ENCODE assay signal across 19 cellular contexts in genomic region chr10:72099054-72099921, GRCh38. TPM values are rescaled to one million over a fixed set of nuclear protein-coding genes. Genes with fewer than 3 reads are reported as not detected.
A peak's percentile ranks its signal among the peaks of the same experiment; 100 is the strongest.
DNase-seq lines count a peak whose midpoint lies in the region; ATAC-seq, FAIRE-seq and TF ChIP-seq lines count a peak whose summit lies in the region.
"Had no signal": no experiment of that assay in that cellular context is flagged by ENCODE, and none has a peak within 500 bp of the region (broad histone marks: within the 10 kb centered on the region; RNA-seq: fewer than 3 reads in every experiment).

No MANE protein-coding gene starts in this region.

- no peak overlapping the region for H3K4me2 ChIP-seq in IMR-90 (ENCODE audit: low read depth, low read length)

- H3K36me3 ChIP-seq in IMR-90 (ENCODE audit: control insufficient read depth, insufficient read depth, low read length) (peaks cover 4% of the 10 kb centered on the region; the same call in 1 of the 2 replicates), small intestine (ENCODE audit: control insufficient read depth in 2 of 2, insufficient read depth in 2 of 2, low read length in 2 of 2) (no peaks in the 10 kb centered on the region)

- H4K5ac ChIP-seq in IMR-90 (ENCODE audit: low read depth, low read length): no peak overlapping the region

- no peak overlapping the region for H4K8ac ChIP-seq in IMR-90 (ENCODE audit: low read depth in 2 of 2, low read length in 2 of 2)

- peak overlapping the region; percentile 66 for H2AK5ac ChIP-seq in IMR-90 (ENCODE audit: low read depth, low read length)

- peak overlapping the region; percentile 27; the same call in 1 of the 2 replicates for H2BK20ac ChIP-seq in IMR-90 (ENCODE audit: low read depth, low read length)

- no peak overlapping the region for H4K91ac ChIP-seq in IMR-90 (ENCODE audit: insufficient read depth, low read depth, low read length)

- H2BK5ac ChIP-seq in IMR-90 (ENCODE audit: low read depth, low read length, poor library complexity, severe bottlenecking): no peak overlapping the region

- no TSS peak for BruUV-seq in IMR-90 (replicated peaks; lab: Mats Ljungman, UMichigan)

- in situ Hi-C loops in IMR-90 (cut with MboI; ENCODE audit: low sequenced_read_pairs): no loop called here

- DNase-seq in IMR-90: peak; percentile 7
- peak; percentile 36 for DNase-seq in fibroblast of villous mesenchyme (ENCODE audit: low read depth)
- DNase-seq in small intestine: peak; percentile 79
- no peak for DNase-seq in H54 (ENCODE audit: insufficient read length, low spot score)
- DNase-seq in SW480 (ENCODE audit: low spot score): no peak
- no peak for DNase-seq in SIG-M5 treated with dmso at 0.1 percent for 504 hours (lab: John Stamatoyannopoulos, UW; ENCODE audit: unreplicated experiment)
- DNase-seq: activated naive CD4-positive, alpha-beta T cell treated with anti-CD3 and anti-CD28 coated beads for 36 hours; DMS 273 treated with DMSO at 0.1 percent for 48 hours; gastrocnemius medialis; NCI-H1436 treated with DMSO at 0.1 percent for 48 hours; stimulated activated CD8-positive, alpha-beta memory T cell treated with anti-CD3 and anti-CD28 coated beads, Interleukin-4, amount 100 ng/mL, for 48 hours; testis had no signal

- no peak overlapping the region for H3K23ac ChIP-seq in IMR-90 (ENCODE audit: low read depth, low read length)

- H3K9me1 ChIP-seq in IMR-90 (ENCODE audit: insufficient read depth, low read length): peaks cover 3% of the 10 kb centered on the region; the same call in 1 of the 2 replicates

- H2BK15ac ChIP-seq in IMR-90 (ENCODE audit: low read depth, low read length): no peak overlapping the region

- H3K27ac ChIP-seq in IMR-90 (ENCODE audit: insufficient read depth, low read length): no peak overlapping the region
- peak overlapping the region; percentile 96 for H3K27ac ChIP-seq in VCaP
- H3K27ac ChIP-seq in small intestine (ENCODE audit: low read depth in 1 of 2, low read length in 1 of 2): peak overlapping the region; percentile 78 to 93
- H3K27ac ChIP-seq: coronary artery, gastrocnemius medialis, parathyroid adenoma had no signal

- WGBS in IMR-90 (ENCODE audit: extremely low coverage in 2 of 2, insufficient read length in 1 of 2), 2 experiments: 94% methylated on average over 3 of the region's 15 CpGs; no CpG with 5 or more reads in 1 of the 2 experiments
- WGBS in small intestine, 3 donors: 77 to 89% (median 86%) methylated on average over 15 of the region's 15 CpGs

- H2BK120ac ChIP-seq in IMR-90 (ENCODE audit: low read depth, low read length): no peak overlapping the region

- H3K4me3 ChIP-seq in IMR-90 (ENCODE audit: insufficient read depth, low read depth, low read length) (no peak overlapping the region), fibroblast of villous mesenchyme (ENCODE audit: low read depth, low read length) (no peak overlapping the region), small intestine (ENCODE audit: low read depth in 1 of 2, low read length in 2 of 2) (no peak overlapping the region)
- H3K4me3 ChIP-seq: coronary artery, gastrocnemius medialis, testis had no signal

- no peak overlapping the region for H3K18ac ChIP-seq in IMR-90 (ENCODE audit: low read depth, low read length)

- intact Hi-C loops in IMR-90 (cut with micrococcal nuclease): no loop called here

- no peak for TF ChIP-seq POLR2A in IMR-90 (IDR thresholded peaks at IDR 0.05; ENCODE audit: low read depth, low read length)
- TF ChIP-seq POLR2A in H54 (IDR thresholded peaks at IDR 0.05; ENCODE audit: low read depth, low read length): no peak

- H3K56ac ChIP-seq in IMR-90 (ENCODE audit: extremely low read depth, insufficient read depth, low read length): no peak overlapping the region

- TF ChIP-seq CTCF in IMR-90 (conservative IDR thresholded peaks at IDR 0.05; ENCODE audit: low read depth, low read length): no peak
- TF ChIP-seq CTCF in VCaP (conservative IDR thresholded peaks at IDR 0.05): no peak
- no peak for TF ChIP-seq CTCF in fibroblast of villous mesenchyme (IDR thresholded peaks at IDR 0.05; ENCODE audit: insufficient read depth, low read depth, low read length)

- CTCF ChIA-PET in IMR-90 (lab: Yijun Ruan, JAX): interaction anchor here (1.2 kb wide), 1 partner anchor 51 kb away, joined by 3 read pairs; no protein-coding TSS in a partner anchor

- H2AFZ ChIP-seq in IMR-90 (replicated peaks; ENCODE audit: low read length, poor library complexity): no peak overlapping the region
- H2AFZ ChIP-seq: parathyroid adenoma had no signal

- dilution Hi-C loops in IMR-90 (cut with HindIII; ENCODE audit: low sequenced_read_pairs, unreplicated experiment): no loop called here

- H3K9me3 ChIP-seq in IMR-90 (ENCODE audit: control insufficient read depth, insufficient read depth, low read length) (no peaks in the 10 kb centered on the region), small intestine (ENCODE audit: control insufficient read depth, low read depth) (no peaks in the 10 kb centered on the region)
- H3K9me3 ChIP-seq: gastrocnemius medialis, testis had no signal

- no peak overlapping the region for H3K4ac ChIP-seq in IMR-90 (ENCODE audit: low read depth, low read length)

- FAIRE-seq in small intestine (lab: Jason Lieb, UNC): no peak
- FAIRE-seq in H54 (lab: Jason Lieb, UNC): no peak
- FAIRE-seq: endothelial cell of umbilical vein, G401.6, HTR-8/SVneo, TTC549 had no signal

- H3K79me1 ChIP-seq in IMR-90 (ENCODE audit: low read depth in 1 of 2, low read length in 2 of 2): no peaks in the 10 kb centered on the region

- H3K14ac ChIP-seq in IMR-90 (replicated peaks; ENCODE audit: low read depth, low read length): no peak overlapping the region; the same call in 1 of the 2 replicates

- POLR2A ChIA-PET in IMR-90 (lab: Charles Lee; ENCODE audit: unreplicated experiment): no interaction called here

- H3K27me3 ChIP-seq in IMR-90 (ENCODE audit: control insufficient read depth, insufficient read depth, low read length): no peaks in the 10 kb centered on the region
- H3K27me3 ChIP-seq in small intestine (ENCODE audit: control insufficient read depth in 2 of 2, insufficient read depth in 2 of 2, low read length in 2 of 2): no peaks in the 10 kb centered on the region
- H3K27me3 ChIP-seq: gastrocnemius medialis, testis had no signal

- ATAC-seq in IMR-90 (ENCODE audit: low read depth): no peak
- ATAC-seq: gastrocnemius medialis had no signal

- peaks cover 11% of the 10 kb centered on the region for H3K4me1 ChIP-seq in IMR-90 (ENCODE audit: control insufficient read depth, insufficient read depth, low read length)
- peaks cover 3 to 5% of the 10 kb centered on the region in 2 donors for H3K4me1 ChIP-seq in small intestine (ENCODE audit: control insufficient read depth in 2 of 2, insufficient read depth in 1 of 2, low read depth in 1 of 2, low read length in 1 of 2)
- H3K4me1 ChIP-seq: gastrocnemius medialis had no signal

- peaks cover 10% of the 10 kb centered on the region; the same call in 1 of the 2 replicates for H4K20me1 ChIP-seq in IMR-90 (ENCODE audit: insufficient read depth, low read length)

- H3K9ac ChIP-seq in IMR-90 (ENCODE audit: low read depth, low read length): no peak overlapping the region
- H3K9ac ChIP-seq: parathyroid adenoma had no signal

- H2AK9ac ChIP-seq in IMR-90 (replicated peaks; ENCODE audit: low read depth, low read length, poor library complexity): no peak overlapping the region

- TF ChIP-seq RAD21 in IMR-90 (IDR thresholded peaks at IDR 0.05; ENCODE audit: low read length): no peak

TF ChIP-seq in IMR-90, 13 proteins besides CTCF, POLR2A, EP300 and RAD21:
- TF ChIP-seq BHLHE40 (IDR thresholded peaks at IDR 0.05; ENCODE audit: low read depth, low read length): no peak
- TF ChIP-seq CHD1 (IDR thresholded peaks at IDR 0.05; ENCODE audit: low read depth, low read length): no peak
- no peak for TF ChIP-seq USF2 (IDR thresholded peaks at IDR 0.05; ENCODE audit: low read depth, low read length)
- no peak for TF ChIP-seq ELK1 (IDR thresholded peaks at IDR 0.05; ENCODE audit: borderline replicate concordance, low read depth, low read length)
- no peak for TF ChIP-seq RCOR1 (IDR thresholded peaks at IDR 0.05; ENCODE audit: insufficient replicate concordance, low read length)
- TF ChIP-seq SMC3 (IDR thresholded peaks at IDR 0.05; ENCODE audit: low read depth, low read length): no peak
- no peak for TF ChIP-seq NFE2L2 (IDR thresholded peaks at IDR 0.05; ENCODE audit: low read depth, low read length)
- TF ChIP-seq MXI1 (IDR thresholded peaks at IDR 0.05; ENCODE audit: borderline replicate concordance, low read depth, low read length): no peak
- TF ChIP-seq MAZ (IDR thresholded peaks at IDR 0.05; ENCODE audit: borderline replicate concordance, low read depth, low read length): no peak
- no peak for TF ChIP-seq CEBPB (IDR thresholded peaks at IDR 0.05; ENCODE audit: low read depth, low read length)
- TF ChIP-seq MAFK (IDR thresholded peaks at IDR 0.05; ENCODE audit: low read depth, low read length): no peak
- no peak for TF ChIP-seq FOS (IDR thresholded peaks at IDR 0.05; ENCODE audit: low read depth, low read length)
- no peak for TF ChIP-seq RFX5 (IDR thresholded peaks at IDR 0.05; ENCODE audit: low read depth, low read length)

RNA-seq across cellular contexts. Expression of gene SPOCK2, which starts 10.9 kb away (rescaled TPM):
- total RNA-seq in IMR-90 (2012; rRNA removed) (not detected in 2 replicates), fibroblast of villous mesenchyme (under 0.01 TPM in 1 of 2 replicates, not detected in the other)
- polyA plus RNA-seq in IMR-90 (2012; rRNA removed) (0.02 TPM in 1 of 2 replicates, not detected in the other), small intestine (10 to 100 TPM in 1 of 3 donors, 1 to 10 TPM in 2; 1.6 to 24.2 (median 2.2) TPM)
- 0.04 TPM in 1 of 2 replicates, not detected in the other for polyA plus RNA-seq in IMR-90 (2012; cell fraction: cytosol; rRNA removed)
- polyA plus RNA-seq in IMR-90 (2012; cell fraction: nucleus; rRNA removed; ENCODE audit: low replicate concordance): 0.23 and 0.36 TPM in 2 replicates

Comparison
In these comparisons a context has a peak if more than half of its experiments do, and no peak if none do; other contexts are left out.
1. DNase-seq: peak in IMR-90 (single experiment), fibroblast of villous mesenchyme (single experiment) and small intestine (single experiment); none in H54 (single experiment), SW480 (single experiment) and SIG-M5 treated with dmso at 0.1 percent for 504 hours (single experiment).